ENCODE assay signal across 8 cellular contexts in genomic region chr17:2336215-2337151, GRCh38. TPM values are rescaled to one million over a fixed set of nuclear protein-coding genes. Genes with fewer than 3 reads are reported as not detected.
DNase-seq lines count a peak whose midpoint lies in the region; ATAC-seq and TF ChIP-seq lines count a peak whose summit lies in the region.

Gene TSR1 (minus strand): TSS chr17:2336457. CDS start chr17:2336427, 30 bp downstream.

- peaks cover 36% of the 10 kb centered on the region for H3K36me3 ChIP-seq in PC-3 (ENCODE audit: low read depth, low read length)
- H3K36me3 ChIP-seq in esophagus (ENCODE audit: control insufficient read depth in 2 of 2, insufficient read depth in 2 of 2, low read length in 1 of 2) = peaks cover 6 to 8% of the 10 kb centered on the region in 2 donors
- H3K36me3 ChIP-seq in muscle layer of duodenum (ENCODE audit: control insufficient read depth in 1 of 2, insufficient read depth in 2 of 2, low read length in 2 of 2) = peaks cover 33 to 36% of the 10 kb centered on the region in 2 donors

- H3K4me2 ChIP-seq in PC-3 (ENCODE audit: low read length) = peak within 1 kb of the TSS; percentile 98

- H3K4me1 ChIP-seq in PC-3 (ENCODE audit: insufficient read depth, low read length) = peaks cover 19% of the 10 kb centered on the region
- H3K4me1 ChIP-seq in esophagus (ENCODE audit: control insufficient read depth in 2 of 2, insufficient read depth in 2 of 2, low read length in 1 of 2) = peaks cover 3 to 6% of the 10 kb centered on the region in 2 donors
- H3K4me1 ChIP-seq in muscle layer of duodenum (ENCODE audit: control insufficient read depth in 1 of 2, insufficient read depth in 2 of 2, low read length in 2 of 2) = peaks cover 0 to 20% of the 10 kb centered on the region in 2 donors

- H3K4me1 Mint-ChIP-seq in activated T-cell treated with anti-CD3 and anti-CD28 coated beads, Interleukin-2, amount 50 U/mL, for 4 hours (ENCODE audit: low read depth) = peaks cover 16% of the 10 kb centered on the region

- H3K27ac ChIP-seq in PC-3 (ENCODE audit: low read length) (peak within 1 kb of the TSS; percentile 63), esophagus (ENCODE audit: low read depth in 2 of 2, low read length in 1 of 2) (peak within 1 kb of the TSS; percentile 87 to 91), muscle layer of duodenum (ENCODE audit: low read length) (peak within 1 kb of the TSS; percentile 85)

- peak within 1 kb of the TSS; percentile 100 for H3K9ac ChIP-seq in PC-3 (ENCODE audit: low read length)

- no peaks in the 10 kb centered on the region for H3K9me3 Mint-ChIP-seq in activated T-cell treated with anti-CD3 and anti-CD28 coated beads, Interleukin-2, amount 50 U/mL, for 4 hours

- POLR2A ChIA-PET in PC-3 (lab: Charles Lee; ENCODE audit: unreplicated experiment) = interaction anchor here (0.6 to 1.0 kb wide), 3 partner anchors 23 to 71 kb away, joined by 3 to 4 read pairs (median 4); no protein-coding TSS in a partner anchor

- no peak; the same call in 1 of the 2 replicates for TF ChIP-seq CTCF in PC-3 (conservative IDR thresholded peaks at IDR 0.05; ENCODE audit: low read depth, low read length)

- H3K36me3 Mint-ChIP-seq in activated T-cell treated with anti-CD3 and anti-CD28 coated beads, Interleukin-2, amount 50 U/mL, for 4 hours (ENCODE audit: insufficient read depth) = peaks cover 9% of the 10 kb centered on the region

- TSS peak; percentile 65 for BruUV-seq in PC-3 (replicated peaks; lab: Mats Ljungman, UMichigan)

- 0 out of 2 replicates have a peak, but pooled peaks cover 5% of the 10 kb centered on the region for H4K20me1 ChIP-seq in PC-3 (ENCODE audit: low read length)

- intact Hi-C loops in PC-3 (cut with micrococcal nuclease) = loop anchor here (2.0 kb wide), 1 partner anchor 16 kb away; no protein-coding TSS in a partner anchor

- H3K4me3 Mint-ChIP-seq in activated T-cell treated with anti-CD3 and anti-CD28 coated beads, Interleukin-2, amount 50 U/mL, for 4 hours = no peak within 1 kb of the TSS

- peak within 1 kb of the TSS; percentile 99 for H3K4me3 ChIP-seq in PC-3 (ENCODE audit: low read length)
- H3K4me3 ChIP-seq in esophagus (ENCODE audit: low read depth in 1 of 2, low read length in 2 of 2) = peak within 1 kb of the TSS; percentile 72 to 85
- H3K4me3 ChIP-seq in muscle layer of duodenum (ENCODE audit: low read depth in 1 of 2, low read length in 2 of 2) = peak within 1 kb of the TSS; percentile 98 to 99

- DNase-seq in DMS 273 treated with DMSO at 0.1 percent for 48 hours (lab: John Stamatoyannopoulos, UW) = peak; percentile 40
- peak; percentile 95 for DNase-seq in HuH-7.5 (ENCODE audit: low spot score)
- peak; percentile 85 for DNase-seq in PC-3
- peak; percentile 86 for DNase-seq in activated T-cell treated with anti-CD3 and anti-CD28 coated beads, Interleukin-2, amount 50 U/mL, for 4 hours
- DNase-seq in stimulated activated CD8-positive, alpha-beta memory T cell treated with anti-CD3 and anti-CD28 coated beads, Interleukin-7, amount 100 ng/mL, for 4 hours (ENCODE audit: low read depth in 2 of 2) = peak; percentile 83 to 87

- 0% methylated on average over 71 to 77 of the region's 77 CpGs for WGBS in esophagus, 2 donors

- H3K9me2 ChIP-seq in PC-3 (replicated peaks; ENCODE audit: low read length) = no peaks in the 10 kb centered on the region

- peaks cover 75% of the 10 kb centered on the region for H3K79me2 ChIP-seq in PC-3 (ENCODE audit: low read length)

- no peaks in the 10 kb centered on the region for H3K27me3 Mint-ChIP-seq in activated T-cell treated with anti-CD3 and anti-CD28 coated beads, Interleukin-2, amount 50 U/mL, for 4 hours (ENCODE audit: low read depth)

- no peaks in the 10 kb centered on the region for H3K27me3 ChIP-seq in PC-3 (ENCODE audit: low read length)
- no peaks in the 10 kb centered on the region for H3K27me3 ChIP-seq in esophagus (ENCODE audit: control insufficient read depth in 1 of 2, insufficient read depth in 2 of 2, low read length in 2 of 2)
- no peaks in the 10 kb centered on the region for H3K27me3 ChIP-seq in muscle layer of duodenum (ENCODE audit: low read depth, low read length)

- CTCF ChIA-PET in PC-3 (lab: Charles Lee) = interaction anchor here (3.8 kb wide), 1 partner anchor 16 kb away, joined by 26 read pairs; no protein-coding TSS in a partner anchor

- peak within 1 kb of the TSS; percentile 73 for H2AFZ ChIP-seq in PC-3 (ENCODE audit: low read length)

- no peaks in the 10 kb centered on the region for H3F3A ChIP-seq in PC-3 (ENCODE audit: low read length, unreplicated experiment)

- ATAC-seq in GM21447 (IDR thresholded peaks at IDR 0.05; ENCODE audit: unreplicated experiment) (peak; percentile 85), PC-3 (peak; percentile 83)
- peak; percentile 84 to 86 for ATAC-seq in activated T-cell treated with anti-CD3 and anti-CD28 coated beads, Interleukin-2, amount 50 U/mL, for 4 hours

- no peaks in the 10 kb centered on the region for H3K9me3 ChIP-seq in PC-3 (ENCODE audit: low read length)
- no peaks in the 10 kb centered on the region for H3K9me3 ChIP-seq in esophagus (ENCODE audit: control insufficient read depth in 2 of 2, insufficient read depth in 1 of 2, low read depth in 1 of 2, low read length in 1 of 2)
- no peaks in the 10 kb centered on the region for H3K9me3 ChIP-seq in muscle layer of duodenum (ENCODE audit: control insufficient read depth in 1 of 2, low read length in 2 of 2)

RNA-seq across cellular contexts. Expression of gene TSR1, which starts in this region (rescaled TPM):
- 70.3 and 90.2 TPM in 2 replicates for total RNA-seq in PC-3 (2014; rRNA removed)
- 100 to 1,000 TPM; 143 to 159 (median 156) TPM for total RNA-seq in activated T-cell treated with anti-CD3 and anti-CD28 coated beads, Interleukin-2, amount 50 U/mL, for 4 hours
- polyA plus RNA-seq in esophagus = 10 to 100 TPM; 15.9 to 19.3 TPM

Comparison
In these comparisons a context has a peak if more than half of its experiments do, and no peak if none do; other contexts are left out.
1. Peak in every context shown above with its lines: DNase-seq, ATAC-seq, H3K4me3 ChIP-seq and H3K27ac ChIP-seq.
2. DNase-seq: peak in every context shown above with its lines; median percentile 95 in HuH-7.5; 86 in activated T-cell treated with anti-CD3 and anti-CD28 coated beads, Interleukin-2, amount 50 U/mL, for 4 hours; 85 in PC-3; 85 in stimulated activated CD8-positive, alpha-beta memory T cell treated with anti-CD3 and anti-CD28 coated beads, Interleukin-7, amount 100 ng/mL, for 4 hours; 40 in DMS 273 treated with DMSO at 0.1 percent for 48 hours.